8 cellular contexts compared by ENCODE assay signal in the genomic region with DNA sequence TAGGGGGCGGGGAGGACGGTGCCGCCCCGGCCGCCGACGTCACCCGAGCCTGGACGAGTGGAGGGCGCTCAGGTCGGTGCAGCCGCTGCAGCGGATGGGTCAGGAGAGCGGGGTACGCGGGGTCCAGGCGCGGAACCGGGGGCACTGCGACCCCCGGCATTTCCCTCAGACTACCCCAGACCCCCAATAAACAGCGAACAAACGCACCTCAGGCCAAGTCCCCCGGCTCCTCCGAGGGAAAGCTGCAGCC.
DNase-seq lines count a peak whose midpoint lies in the region; TF ChIP-seq lines count a peak whose summit lies in the region.

No MANE protein-coding gene starts in this region.

- no peaks in the 10 kb centered on the region for H3K36me3 Mint-ChIP-seq in chondrocyte (ENCODE audit: low read depth)

- 0% methylated on average over 12 to 21 of the region's 25 CpGs for WGBS in mesodermal cell (ENCODE audit: insufficient coverage in 2 of 2), 2 experiments
- whole genome bisulfite sequencing in urinary bladder = 1% methylated on average over 25 of the region's 25 CpGs

- H3K4me3 Mint-ChIP-seq in chondrocyte (ENCODE audit: unreplicated experiment) = peak overlapping the region; percentile 82

- H3K36me3 ChIP-seq in mesodermal cell (ENCODE audit: control insufficient read depth, insufficient read depth, low read length) (no peaks in the 10 kb centered on the region), urinary bladder (ENCODE audit: insufficient read depth) (no peaks in the 10 kb centered on the region)

- H3K4me1 ChIP-seq in mesodermal cell (ENCODE audit: control insufficient read depth, insufficient read depth, low read length, poor library complexity, severe bottlenecking) = peaks cover 27% of the 10 kb centered on the region
- H3K4me1 ChIP-seq in urinary bladder (ENCODE audit: insufficient read depth) = no peaks in the 10 kb centered on the region

- H3K27ac Mint-ChIP-seq in chondrocyte (ENCODE audit: unreplicated experiment) = no peak overlapping the region

- TF ChIP-seq CTCF in LNCaP clone FGC (IDR thresholded peaks at IDR 0.05; ENCODE audit: control insufficient read depth, extremely low read depth, insufficient read depth) (no peak), chondrocyte (IDR thresholded peaks at IDR 0.05) (no peak)

- H3K27ac ChIP-seq in mesodermal cell (ENCODE audit: low read depth, low read length, severe bottlenecking) (no peak overlapping the region), urinary bladder (ENCODE audit: low read depth) (no peak overlapping the region)

- H3K27me3 Mint-ChIP-seq in chondrocyte (ENCODE audit: low read depth) = no peaks in the 10 kb centered on the region

- no peaks in the 10 kb centered on the region for H3K9me3 Mint-ChIP-seq in chondrocyte (ENCODE audit: low read depth)

- peaks cover 27% of the 10 kb centered on the region for H3K4me1 Mint-ChIP-seq in chondrocyte (ENCODE audit: low read depth)

- H3K9me3 ChIP-seq in mesodermal cell (ENCODE audit: control insufficient read depth, low read length) = no peaks in the 10 kb centered on the region

- DNase-seq in DMS53 (lab: John Stamatoyannopoulos, UW) (peak; percentile 59), DMS53 treated with DMSO at 0.1 percent for 48 hours (lab: John Stamatoyannopoulos, UW; ENCODE audit: unreplicated experiment) (no peak), LNCaP clone FGC (ENCODE audit: low read depth) (no peak), chondrocyte (ENCODE audit: low spot score) (no peak), SKM-1 treated with dmso at 0.1 percent for 144 hours (lab: John Stamatoyannopoulos, UW; ENCODE audit: unreplicated experiment) (no peak), EL (no peak)

- H3K4me3 ChIP-seq in LNCaP clone FGC (ENCODE audit: low read depth, low read length) = peak overlapping the region; percentile 64
- H3K4me3 ChIP-seq in mesodermal cell (ENCODE audit: extremely low read depth, insufficient read depth, low read length, poor library complexity, severe bottlenecking) = peak overlapping the region; percentile 55
- peak overlapping the region; percentile 56 for H3K4me3 ChIP-seq in urinary bladder (ENCODE audit: low read depth, low read length)
